Comparison of ENCODE assay signal across 20 cellular contexts in genomic region chr1:8649875-8650274, GRCh38.
"Had no signal": no experiment of that assay in that cellular context is flagged by ENCODE, and none has a peak within 500 bp of the region (broad histone marks: within the 10 kb centered on the region; RNA-seq: fewer than 3 reads in every experiment).

No MANE protein-coding gene starts in this region.

- FAIRE-seq: endothelial cell of umbilical vein, small intestine had no signal

- H3K27me3 Mint-ChIP-seq: naive B cell; stimulated activated naive CD8-positive, alpha-beta T cell treated with anti-CD3 and anti-CD28 coated beads, Interleukin-15, Interleukin-2, amounts not matched to agents 100 ng/mL and 50 ng/mL, for 24 hours had no signal

- H3K4me3 ChIP-seq: coronary artery, heart left ventricle, testis, tibial nerve had no signal

- H3K27ac ChIP-seq: coronary artery, foreskin keratinocyte, neutrophil, testis, tibial nerve had no signal

- H3K36me3 ChIP-seq: neutrophil, tibial nerve had no signal

- H3K9me3 ChIP-seq: heart left ventricle, neutrophil, testis, tibial nerve had no signal

- H3K27me3 ChIP-seq: foreskin keratinocyte, heart left ventricle, neutrophil, testis, tibial nerve had no signal

- H3K4me3 Mint-ChIP-seq: endodermal cell; stimulated activated effector memory CD8-positive, alpha-beta T cell treated with anti-CD3 and anti-CD28 coated beads, Interleukin-12 subunit alpha, Interleukin-12 subunit beta, amount 100 ng/mL, for 72 hours; stimulated activated naive CD8-positive, alpha-beta T cell treated with anti-CD3 and anti-CD28 coated beads, Interleukin-15, Interleukin-2, amounts not matched to agents 100 ng/mL and 50 ng/mL, for 24 hours had no signal

- ATAC-seq: foreskin keratinocyte, heart left ventricle, left colon had no signal

- DNase-seq: effector CD4-positive, alpha-beta T cell; endodermal cell; erythroblast; foreskin keratinocyte; heart left ventricle; hippocampal formation; left colon; mesendoderm; naive B cell; small intestine; stimulated activated CD4-positive, alpha-beta T cell treated with anti-CD3 and anti-CD28 coated beads, Interleukin-12 subunit alpha, Interleukin-12 subunit beta, amount 100 ng/mL, for 4 hours; stimulated activated CD4-positive, alpha-beta T cell treated with anti-CD3 and anti-CD28 coated beads, Interleukin-4, amount 100 ng/mL, for 1 hour; stimulated activated CD8-positive, alpha-beta memory T cell treated with anti-CD3 and anti-CD28 coated beads, Interleukin-4, amount 100 ng/mL, for 48 hours; testis had no signal

- H3K9me3 Mint-ChIP-seq: endodermal cell; naive B cell; stimulated activated effector memory CD8-positive, alpha-beta T cell treated with anti-CD3 and anti-CD28 coated beads, Interleukin-12 subunit alpha, Interleukin-12 subunit beta, amount 100 ng/mL, for 72 hours; stimulated activated naive CD8-positive, alpha-beta T cell treated with anti-CD3 and anti-CD28 coated beads, Interleukin-15, Interleukin-2, amounts not matched to agents 100 ng/mL and 50 ng/mL, for 24 hours had no signal

- H3K27ac Mint-ChIP-seq: endodermal cell; stimulated activated effector memory CD8-positive, alpha-beta T cell treated with anti-CD3 and anti-CD28 coated beads, Interleukin-12 subunit alpha, Interleukin-12 subunit beta, amount 100 ng/mL, for 72 hours; stimulated activated naive CD8-positive, alpha-beta T cell treated with anti-CD3 and anti-CD28 coated beads, Interleukin-15, Interleukin-2, amounts not matched to agents 100 ng/mL and 50 ng/mL, for 24 hours had no signal
